In genomic region chr10:127986543-127987466, GRCh38 we compare ENCODE assay signal across 17 cellular contexts.
DNase-seq lines count a peak whose midpoint lies in the region; ATAC-seq, FAIRE-seq and TF ChIP-seq lines count a peak whose summit lies in the region.
"Had no signal": no experiment of that assay in that cellular context is flagged by ENCODE, and none has a peak within 500 bp of the region (broad histone marks: within the 10 kb centered on the region; RNA-seq: fewer than 3 reads in every experiment).

No MANE protein-coding gene starts in this region.

- WGBS in right lobe of liver (ENCODE audit: insufficient coverage, low coverage, low lambda C conversion rate, missing lambda C conversion rate): 52% methylated on average over 10 of the region's 14 CpGs
- WGBS in HepG2 (ENCODE audit: low lambda C conversion rate): 11% methylated on average over 14 of the region's 14 CpGs
- WGBS in esophagus muscularis mucosa: 69% methylated on average over 14 of the region's 14 CpGs

- ATAC-seq in right lobe of liver: peak; percentile 19 to 59 (median 32)
- no peak for ATAC-seq in HepG2
- ATAC-seq in natural killer cell treated with Interleukin-12 subunit alpha and Interleukin-12 subunit beta and Interleukin-15 and Interleukin-18, amount 100 ng/mL, for 72 hours: peak; percentile 63 to 73
- no peak for ATAC-seq in GM21360 (IDR thresholded peaks at IDR 0.05; ENCODE audit: unreplicated experiment)
- ATAC-seq: effector memory CD8-positive, alpha-beta T cell had no signal

- TF ChIP-seq EP300 in HepG2 (IDR thresholded peaks at IDR 0.05; ENCODE audit: low read depth in 2 of 2, low read length in 2 of 2) (no peak), HepG2 (CRISPR knock-in tag; IDR thresholded peaks at IDR 0.05; ENCODE audit: borderline replicate concordance) (no peak), esophagus muscularis mucosa (IDR thresholded peaks at IDR 0.05) (no peak)

- H3K4me3 ChIP-seq in right lobe of liver: no peak overlapping the region
- H3K4me3 ChIP-seq in HepG2 (replicated peaks in 1 of 3; ENCODE audit: insufficient read depth in 1 of 3, low read depth in 2 of 3, low read length in 3 of 3): no peak overlapping the region
- H3K4me3 ChIP-seq in esophagus muscularis mucosa: no peak overlapping the region
- H3K4me3 ChIP-seq in CD4-positive, alpha-beta memory T cell (ENCODE audit: low read length in 2 of 2): no peak overlapping the region
- H3K4me3 ChIP-seq: SK-N-MC, uterus had no signal

- CTCF ChIA-PET in HepG2 (lab: Yijun Ruan, JAX; ENCODE audit: low intra/inter-chr PET ratio, low total read pairs): no interaction called here
- CTCF ChIA-PET in CD4-positive, alpha-beta memory T cell (lab: Charles Lee; ENCODE audit: partially characterized antibody): interaction anchor here (0.5 to 1.5 kb wide), 2 partner anchors 25 to 28 kb away, joined by 3 to 4 read pairs; no protein-coding TSS in a partner anchor

- peaks cover 6% of the 10 kb centered on the region for H3K36me3 Mint-ChIP-seq in natural killer cell treated with Interleukin-12 subunit alpha and Interleukin-12 subunit beta and Interleukin-15 and Interleukin-18, amount 100 ng/mL, for 72 hours
- no peaks in the 10 kb centered on the region for H3K36me3 Mint-ChIP-seq in CD4-positive, alpha-beta memory T cell

- no peaks in the 10 kb centered on the region for H3K9me3 ChIP-seq in right lobe of liver
- no peaks in the 10 kb centered on the region for H3K9me3 ChIP-seq in HepG2 (ENCODE audit: low read length)
- H3K9me3 ChIP-seq in esophagus muscularis mucosa: no peaks in the 10 kb centered on the region
- no peaks in the 10 kb centered on the region for H3K9me3 ChIP-seq in CD4-positive, alpha-beta memory T cell (ENCODE audit: control insufficient read depth in 1 of 2, low read length in 2 of 2)
- H3K9me3 ChIP-seq: uterus had no signal

- POLR2A ChIA-PET in HepG2 (lab: Yijun Ruan, JAX): no interaction called here
- POLR2A ChIA-PET in CD4-positive, alpha-beta memory T cell (lab: Charles Lee; ENCODE audit: partially characterized antibody): no interaction called here

- peaks cover 2% of the 10 kb centered on the region for H3K9me3 Mint-ChIP-seq in natural killer cell treated with Interleukin-12 subunit alpha and Interleukin-12 subunit beta and Interleukin-15 and Interleukin-18, amount 100 ng/mL, for 72 hours
- H3K9me3 Mint-ChIP-seq in CD4-positive, alpha-beta memory T cell: peaks cover 0 to 2% (median 0%) of the 10 kb centered on the region in 8 donors
- H3K9me3 Mint-ChIP-seq: effector memory CD8-positive, alpha-beta T cell had no signal

- DNase-seq in right lobe of liver: no peak
- no peak for DNase-seq in HepG2 (ENCODE audit: low spot score)
- no peak for DNase-seq in esophagus muscularis mucosa (ENCODE audit: extremely low spot score)
- peak; percentile 75 for DNase-seq in natural killer cell treated with Interleukin-12 subunit alpha and Interleukin-12 subunit beta and Interleukin-15 and Interleukin-18, amount 100 ng/mL, for 72 hours (ENCODE audit: low spot score)
- no peak for DNase-seq in CD4-positive, alpha-beta memory T cell
- DNase-seq in NCI-H146 treated with DMSO at 0.1 percent for 48 hours (lab: John Stamatoyannopoulos, UW; ENCODE audit: unreplicated experiment): no peak
- no peak for DNase-seq in NCI-H2029 (lab: John Stamatoyannopoulos, UW)
- DNase-seq: activated effector memory CD4-positive, alpha-beta T cell treated with Interleukin-2 at 50 U/mL for 16 hours; brain microvascular endothelial cell; effector memory CD8-positive, alpha-beta T cell; foreskin fibroblast; NCI-H2107; NCI-H69; uterus had no signal

- H3K4me2 ChIP-seq in HepG2 (ENCODE audit: low read depth, low read length): no peak overlapping the region

- no peaks in the 10 kb centered on the region for H4K20me1 ChIP-seq in HepG2 (ENCODE audit: insufficient read depth, low read length)

- TF ChIP-seq POLR2A in right lobe of liver (IDR thresholded peaks at IDR 0.05) (no peak), HepG2 (IDR thresholded peaks at IDR 0.05; ENCODE audit: insufficient read depth in 1 of 2, low read depth in 2 of 2, low read length in 2 of 2) (no peak), esophagus muscularis mucosa (IDR thresholded peaks at IDR 0.05; ENCODE audit: low read depth) (no peak)

- H3K9ac ChIP-seq in HepG2 (ENCODE audit: insufficient read depth, low read depth, low read length): no peak overlapping the region

- BruUV-seq in HepG2 (replicated peaks; lab: Mats Ljungman, UMichigan): no TSS peak

- peaks cover 0 to 2% of the 10 kb centered on the region in 2 donors for H3K27me3 Mint-ChIP-seq in natural killer cell treated with Interleukin-12 subunit alpha and Interleukin-12 subunit beta and Interleukin-15 and Interleukin-18, amount 100 ng/mL, for 72 hours
- H3K27me3 Mint-ChIP-seq in CD4-positive, alpha-beta memory T cell: no peaks in the 10 kb centered on the region

- peaks cover 59 to 72% of the 10 kb centered on the region in 2 donors for H3K4me1 Mint-ChIP-seq in natural killer cell treated with Interleukin-12 subunit alpha and Interleukin-12 subunit beta and Interleukin-15 and Interleukin-18, amount 100 ng/mL, for 72 hours (ENCODE audit: low read depth in 2 of 2)
- H3K4me1 Mint-ChIP-seq in CD4-positive, alpha-beta memory T cell: peaks cover 9 to 33% (median 19%) of the 10 kb centered on the region in 4 donors

- peak overlapping the region; percentile 88 to 96 for H3K27ac Mint-ChIP-seq in natural killer cell treated with Interleukin-12 subunit alpha and Interleukin-12 subunit beta and Interleukin-15 and Interleukin-18, amount 100 ng/mL, for 72 hours
- H3K27ac Mint-ChIP-seq in CD4-positive, alpha-beta memory T cell: no peak overlapping the region

- H3K36me3 ChIP-seq in right lobe of liver (no peaks in the 10 kb centered on the region), HepG2 (replicated peaks in 1 of 2; ENCODE audit: control insufficient read depth in 1 of 2, insufficient read depth in 2 of 2, low read length in 2 of 2) (no peaks in the 10 kb centered on the region), esophagus muscularis mucosa (no peaks in the 10 kb centered on the region)
- no peaks in the 10 kb centered on the region for H3K36me3 ChIP-seq in CD4-positive, alpha-beta memory T cell (ENCODE audit: insufficient read depth, low read length)
- H3K36me3 ChIP-seq: uterus had no signal

- intact Hi-C loops in right lobe of liver (cut with DNase I): no loop called here
- intact Hi-C loops in HepG2 (cut with micrococcal nuclease; ENCODE audit: unreplicated experiment): no loop called here
- intact Hi-C loops in esophagus muscularis mucosa (cut with DNase I): no loop called here
- intact Hi-C loops in CD4-positive, alpha-beta memory T cell (cut with micrococcal nuclease): no loop called here

- TF ChIP-seq CTCF in right lobe of liver (IDR thresholded peaks at IDR 0.05): no peak
- no peak for TF ChIP-seq CTCF in HepG2 (CRISPR knock-in tag; IDR thresholded peaks at IDR 0.05)
- no peak for TF ChIP-seq CTCF in esophagus muscularis mucosa (IDR thresholded peaks at IDR 0.05)

- H3K27ac ChIP-seq in right lobe of liver (peak overlapping the region in 1 of 3 donors; percentile 11), HepG2 (ENCODE audit: extremely low read length, insufficient read depth, low read length) (no peak overlapping the region), esophagus muscularis mucosa (replicated peaks in 1 of 4) (peak overlapping the region; percentile 15 to 63 (median 48))
- H3K27ac ChIP-seq in CD4-positive, alpha-beta memory T cell (ENCODE audit: low read depth, low read length): no peak overlapping the region
- H3K27ac ChIP-seq: brain microvascular endothelial cell, SK-N-MC had no signal

- H3K27me3 ChIP-seq in right lobe of liver (no peaks in the 10 kb centered on the region), HepG2 (ENCODE audit: control insufficient read depth in 1 of 2, insufficient read depth in 2 of 2, low read length in 2 of 2) (peaks cover 0 to 13% of the 10 kb centered on the region in 2 experiments; a peak in 2 of 5 replicates), esophagus muscularis mucosa (peaks cover 0 to 6% (median 0%) of the 10 kb centered on the region in 4 donors)
- H3K27me3 ChIP-seq in CD4-positive, alpha-beta memory T cell (ENCODE audit: insufficient read depth, low read length): no peaks in the 10 kb centered on the region
- H3K27me3 ChIP-seq: brain microvascular endothelial cell, uterus had no signal

- in situ Hi-C loops in HepG2 (cut with HindIII; ENCODE audit: extremely low pct_ligation_motif_present, low pct_unique_long_range_greater_than_20kb): no loop called here

- peak overlapping the region; percentile 45 for H3K4me3 Mint-ChIP-seq in natural killer cell treated with Interleukin-12 subunit alpha and Interleukin-12 subunit beta and Interleukin-15 and Interleukin-18, amount 100 ng/mL, for 72 hours
- peak overlapping the region in 1 of 8 donors; percentile 41 for H3K4me3 Mint-ChIP-seq in CD4-positive, alpha-beta memory T cell
- H3K4me3 Mint-ChIP-seq: effector memory CD8-positive, alpha-beta T cell had no signal

- H2AFZ ChIP-seq in HepG2 (ENCODE audit: low read length): no peak overlapping the region

- no peaks in the 10 kb centered on the region for H3K79me2 ChIP-seq in HepG2 (ENCODE audit: insufficient read depth, low read length)

- H3K4me1 ChIP-seq in right lobe of liver (peaks cover 0 to 9% (median 0%) of the 10 kb centered on the region in 4 donors), HepG2 (ENCODE audit: insufficient read depth, low read length) (no peaks in the 10 kb centered on the region), esophagus muscularis mucosa (peaks cover 12 to 48% (median 35%) of the 10 kb centered on the region in 4 donors)
- H3K4me1 ChIP-seq in CD4-positive, alpha-beta memory T cell (ENCODE audit: insufficient read depth, low read length): peaks cover 19% of the 10 kb centered on the region
- H3K4me1 ChIP-seq: uterus had no signal

- TF ChIP-seq RAD21 in HepG2 (CRISPR knock-in tag; IDR thresholded peaks at IDR 0.05): no peak

- no peak for FAIRE-seq in HepG2 (lab: Jason Lieb, UNC)
- FAIRE-seq: TTC549 had no signal

TF ChIP-seq in HepG2, 621 proteins besides CTCF, POLR2A, EP300 and RAD21 (continues in another document):
- no peak for TF ChIP-seq ZNF558 (CRISPR knock-in tag; IDR thresholded peaks at IDR 0.05; ENCODE audit: borderline replicate concordance)
- no peak for TF ChIP-seq ZNF275 (CRISPR knock-in tag; IDR thresholded peaks at IDR 0.05; ENCODE audit: borderline replicate concordance)
- no peak for TF ChIP-seq ESRRA (CRISPR knock-in tag; IDR thresholded peaks at IDR 0.05; ENCODE audit: low read depth)
- TF ChIP-seq TBX2 (CRISPR knock-in tag; IDR thresholded peaks at IDR 0.05; ENCODE audit: borderline replicate concordance): no peak

Comparison
In these comparisons a context has a peak if more than half of its experiments do, and no peak if none do; other contexts are left out.
1. ATAC-seq: peak in right lobe of liver (4 of 4) and natural killer cell treated with Interleukin-12 subunit alpha and Interleukin-12 subunit beta and Interleukin-15 and Interleukin-18, amount 100 ng/mL, for 72 hours (2 of 2); none in HepG2 (single experiment) and GM21360 (single experiment).
2. H3K27ac ChIP-seq: peak in esophagus muscularis mucosa (4 of 4); none in HepG2 (single experiment) and CD4-positive, alpha-beta memory T cell (single experiment).
3. H3K27ac Mint-ChIP-seq: peak in natural killer cell treated with Interleukin-12 subunit alpha and Interleukin-12 subunit beta and Interleukin-15 and Interleukin-18, amount 100 ng/mL, for 72 hours (2 of 2); none in CD4-positive, alpha-beta memory T cell (0 of 7).